ENCODE assay signal across 29 cellular contexts in the genomic region with DNA sequence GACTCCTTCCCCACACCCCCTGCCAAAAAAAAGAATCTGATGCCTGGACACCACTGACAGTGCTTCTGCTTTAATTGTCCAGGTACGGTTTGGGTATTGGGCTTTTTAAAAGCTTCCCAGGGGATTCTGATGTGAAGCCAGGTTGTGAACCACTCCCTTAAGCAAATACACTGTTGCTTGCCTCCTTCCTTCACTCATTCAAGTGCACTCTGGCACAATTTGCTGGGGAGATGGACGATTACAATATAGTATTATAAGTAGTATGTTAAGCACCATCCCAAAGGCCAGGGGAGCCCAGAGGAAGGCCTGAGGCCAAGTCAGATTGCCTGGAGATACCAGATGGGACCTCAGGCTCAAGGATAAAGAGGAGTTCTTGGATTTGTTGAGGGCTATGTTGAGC.
"Had no signal": no experiment of that assay in that cellular context is flagged by ENCODE, and none has a peak within 500 bp of the region (broad histone marks: within the 10 kb centered on the region; RNA-seq: fewer than 3 reads in every experiment).

No MANE protein-coding gene starts in this region.

- H3K4me1 ChIP-seq: body of pancreas, breast epithelium had no signal

- ATAC-seq: activated CD8-positive, alpha-beta memory T cell treated with anti-CD3 and anti-CD28 coated beads, Interleukin-2, amount 10 ng/mL, durations not matched to agents 7 days and 5 days; activated CD8-positive, alpha-beta T cell treated with anti-CD3 and anti-CD28 coated beads, Interleukin-2, amount 10 ng/mL, durations not matched to agents 7 days and 5 days; activated naive CD8-positive, alpha-beta T cell treated with anti-CD3 and anti-CD28 coated beads, Interleukin-2, amount 50 U/mL, for 24 hours; body of pancreas had no signal

- H3K36me3 ChIP-seq: brain microvascular endothelial cell, breast epithelium had no signal

- DNase-seq: activated B cell treated with CpG ODN at 0.5 μM for 24 hours; activated CD4-positive, alpha-beta memory T cell treated with anti-CD3 and anti-CD28 coated beads, Interleukin-2, amount 10 ng/mL, durations not matched to agents 7 days and 5 days; activated CD4-positive, alpha-beta T cell treated with anti-CD3 and anti-CD28 coated beads for 4 hours; activated CD4-positive, alpha-beta T cell treated with anti-CD3 and anti-CD28 coated beads, Interleukin-2, amount 10 ng/mL, durations not matched to agents 24 days and 14 days; activated CD4-positive, alpha-beta T cell treated with anti-CD3 and anti-CD28 coated beads, Interleukin-2, amount 50 U/mL, for 1 hour; activated CD4-positive, alpha-beta T cell treated with anti-CD3 and anti-CD28 coated beads, Interleukin-2, amount 50 U/mL, for 48 hours; activated CD4-positive, CD25-positive, alpha-beta regulatory T cell treated with anti-CD3 and anti-CD28 coated beads, Interleukin-2, amount 50 U/mL, for 72 hours; activated CD8-positive, alpha-beta memory T cell treated with anti-CD3 and anti-CD28 coated beads for 24 hours; activated CD8-positive, alpha-beta memory T cell treated with anti-CD3 and anti-CD28 coated beads, Interleukin-2, amount 10 ng/mL, durations not matched to agents 7 days and 5 days; activated CD8-positive, alpha-beta memory T cell treated with anti-CD3 and anti-CD28 coated beads, Interleukin-2, amount 50 U/mL, for 48 hours; activated CD8-positive, alpha-beta T cell treated with anti-CD3 and anti-CD28 coated beads, Interleukin-2, amount 10 ng/mL, durations not matched to agents 7 days and 5 days; activated effector memory CD4-positive, alpha-beta T cell treated with Interleukin-2 at 50 U/mL for 16 hours; activated gamma-delta T cell; activated naive CD4-positive, alpha-beta T cell treated with anti-CD3 and anti-CD28 coated beads, Interleukin-2, amount 10 ng/mL, durations not matched to agents 7 days and 5 days; activated naive CD4-positive, alpha-beta T cell treated with Interleukin-2 at 50 U/mL for 16 hours; activated naive CD8-positive, alpha-beta T cell treated with anti-CD3 and anti-CD28 coated beads, Interleukin-2, amount 10 ng/mL, durations not matched to agents 7 days and 5 days; activated naive CD8-positive, alpha-beta T cell treated with anti-CD3 and anti-CD28 coated beads, Interleukin-2, amount 50 U/mL, for 24 hours; activated T-cell treated with anti-CD3 and anti-CD28 coated beads, Interleukin-2, amount 50 U/mL, for 24 hours; activated T-cell treated with anti-CD3 and anti-CD28 coated beads, Interleukin-2, amount 50 U/mL, for 48 hours; amygdala; anterior cingulate cortex; body of pancreas; brain microvascular endothelial cell; central memory CD4-positive, alpha-beta T cell; T-helper 1 cell; T-helper 2 cell; T-helper 9 cell had no signal

- H3K27me3 ChIP-seq: body of pancreas, brain microvascular endothelial cell, breast epithelium had no signal

- H3K4me3 ChIP-seq: body of pancreas, breast epithelium had no signal

- H3K9me3 ChIP-seq: body of pancreas, breast epithelium had no signal

- H3K27ac ChIP-seq: body of pancreas, brain microvascular endothelial cell, breast epithelium, VCaP had no signal
